Comparison of ENCODE assay signal across 17 cellular contexts in the genomic region with DNA sequence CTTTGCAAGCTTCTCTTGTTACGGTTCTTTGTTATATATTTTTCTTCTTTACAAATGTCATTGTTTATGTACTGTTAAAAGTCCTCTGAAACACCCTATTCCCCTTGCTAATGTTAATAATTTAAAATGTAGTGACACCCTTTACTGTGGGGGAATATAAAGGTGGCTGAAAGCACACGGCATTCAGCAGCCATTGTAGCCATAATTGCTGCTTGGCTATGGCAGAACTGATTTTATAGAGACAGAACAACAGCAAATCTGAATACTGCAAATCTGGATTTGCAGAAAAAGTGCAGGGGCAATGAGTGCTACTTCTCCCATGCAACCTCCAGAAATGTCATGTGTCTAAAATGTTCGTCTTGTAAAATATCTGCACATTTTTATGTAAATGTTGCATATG.
"Had no signal": no experiment of that assay in that cellular context is flagged by ENCODE, and none has a peak within 500 bp of the region (broad histone marks: within the 10 kb centered on the region; RNA-seq: fewer than 3 reads in every experiment).

No MANE protein-coding gene starts in this region.

- H3K9me3 ChIP-seq: prostate gland had no signal

- H3K4me1 ChIP-seq: prostate gland had no signal

- H3K36me3 Mint-ChIP-seq: activated naive CD8-positive, alpha-beta T cell; natural killer cell had no signal

- H3K4me3 ChIP-seq: prostate gland, skin epidermis had no signal

- DNase-seq: activated CD4-positive, alpha-beta T cell treated with anti-CD3 and anti-CD28 coated beads for 48 hours; activated CD8-positive, alpha-beta T cell treated with anti-CD3 and anti-CD28 coated beads for 36 hours; activated effector memory CD4-positive, alpha-beta T cell treated with anti-CD3 and anti-CD28 coated beads, Interleukin-2, amount 50 U/mL, for 16 hours; activated T-cell treated with anti-CD3 and anti-CD28 coated beads, Interleukin-2, amount 50 U/mL, for 48 hours; amniotic stem cell; kidney glomerular epithelial cell; mesenchymal stem cell; natural killer cell; right cardiac atrium; stimulated activated CD4-positive, alpha-beta T cell treated with anti-CD3 and anti-CD28 coated beads, Interleukin-4, amount 100 ng/mL, for 24 hours; stimulated activated naive CD4-positive, alpha-beta T cell; T-helper 2 cell; trophoblast cell had no signal

- H3K27ac ChIP-seq: prostate gland, skin epidermis had no signal

- H3K9me3 Mint-ChIP-seq: activated CD8-positive, alpha-beta T cell treated with anti-CD3 and anti-CD28 coated beads for 36 hours; natural killer cell had no signal

- H3K4me3 Mint-ChIP-seq: activated CD8-positive, alpha-beta T cell treated with anti-CD3 and anti-CD28 coated beads for 36 hours; activated naive CD8-positive, alpha-beta T cell; natural killer cell had no signal

- H3K36me3 ChIP-seq: prostate gland had no signal

- ATAC-seq: activated CD8-positive, alpha-beta T cell treated with anti-CD3 and anti-CD28 coated beads for 36 hours; esophagus mucosa; natural killer cell; right cardiac atrium had no signal

- H3K27me3 Mint-ChIP-seq: activated CD8-positive, alpha-beta T cell treated with anti-CD3 and anti-CD28 coated beads for 36 hours; activated naive CD8-positive, alpha-beta T cell had no signal

- H3K27ac Mint-ChIP-seq: activated CD8-positive, alpha-beta T cell treated with anti-CD3 and anti-CD28 coated beads for 36 hours; activated naive CD8-positive, alpha-beta T cell had no signal
